13 cellular contexts compared by ENCODE assay signal in genomic region chr7:157873181-157873580, GRCh38.
DNase-seq lines count a peak whose midpoint lies in the region; ATAC-seq and TF ChIP-seq lines count a peak whose summit lies in the region.
"Had no signal": no experiment of that assay in that cellular context is flagged by ENCODE, and none has a peak within 500 bp of the region (broad histone marks: within the 10 kb centered on the region; RNA-seq: fewer than 3 reads in every experiment).

No MANE protein-coding gene starts in this region.

- no peaks in the 10 kb centered on the region for H3K27me3 Mint-ChIP-seq in CD8-positive, alpha-beta T cell (ENCODE audit: low read depth)
- H3K27me3 Mint-ChIP-seq in chondrocyte (ENCODE audit: low read depth) (peaks cover 4% of the 10 kb centered on the region), neural crest cell (ENCODE audit: low read depth) (no peaks in the 10 kb centered on the region)
- H3K27me3 Mint-ChIP-seq: B cell had no signal

- POLR2A ChIA-PET in CD8-positive, alpha-beta T cell (lab: Charles Lee): no interaction called here

- H3K4me1 Mint-ChIP-seq in CD8-positive, alpha-beta T cell (ENCODE audit: low read depth): peaks cover 40% of the 10 kb centered on the region
- peaks cover 2% of the 10 kb centered on the region for H3K4me1 Mint-ChIP-seq in chondrocyte (ENCODE audit: low read depth)
- H3K4me1 Mint-ChIP-seq in neural crest cell: peaks cover 15% of the 10 kb centered on the region
- H3K4me1 Mint-ChIP-seq: GM23338 had no signal

- no peak for TF ChIP-seq CTCF in CD8-positive, alpha-beta T cell (IDR thresholded peaks at IDR 0.05)
- no peak for TF ChIP-seq CTCF in chondrocyte (IDR thresholded peaks at IDR 0.05)
- no peak for TF ChIP-seq CTCF in neural crest cell (conservative IDR thresholded peaks at IDR 0.05)
- no peak for TF ChIP-seq CTCF in testis (IDR thresholded peaks at IDR 0.05)

- 39 to 40% methylated on average over 21 to 22 of the region's 30 CpGs for WGBS in testis, 2 donors

- no peaks in the 10 kb centered on the region for H3K9me3 ChIP-seq in CD8-positive, alpha-beta T cell (ENCODE audit: low read length)
- no peaks in the 10 kb centered on the region for H3K9me3 ChIP-seq in testis
- H3K9me3 ChIP-seq: Caco-2 had no signal

- H3K4me1 ChIP-seq in CD8-positive, alpha-beta T cell (ENCODE audit: insufficient read depth, low read length): peaks cover 38% of the 10 kb centered on the region
- peaks cover 36% of the 10 kb centered on the region for H3K4me1 ChIP-seq in testis
- H3K4me1 ChIP-seq: Caco-2 had no signal

- H3K36me3 Mint-ChIP-seq in CD8-positive, alpha-beta T cell: no peaks in the 10 kb centered on the region
- no peaks in the 10 kb centered on the region for H3K36me3 Mint-ChIP-seq in chondrocyte (ENCODE audit: low read depth)
- peaks cover 5% of the 10 kb centered on the region for H3K36me3 Mint-ChIP-seq in neural crest cell (ENCODE audit: low read depth)

- no peaks in the 10 kb centered on the region for H3K9me3 Mint-ChIP-seq in CD8-positive, alpha-beta T cell
- H3K9me3 Mint-ChIP-seq in chondrocyte (ENCODE audit: low read depth): peaks cover 6% of the 10 kb centered on the region
- peaks cover 6% of the 10 kb centered on the region for H3K9me3 Mint-ChIP-seq in neural crest cell

- no peaks in the 10 kb centered on the region for H3K36me3 ChIP-seq in CD8-positive, alpha-beta T cell (ENCODE audit: insufficient read depth, low read length)
- no peaks in the 10 kb centered on the region for H3K36me3 ChIP-seq in testis (ENCODE audit: low read depth, missing control alignments)
- H3K36me3 ChIP-seq: BLaER1 treated with 17β-estradiol and CSF1 and Interleukin-3, amounts not matched to agents 10 nM and 100 nM had no signal

- no peaks in the 10 kb centered on the region for H3K27me3 ChIP-seq in CD8-positive, alpha-beta T cell (ENCODE audit: insufficient read depth, low read length)
- no peaks in the 10 kb centered on the region for H3K27me3 ChIP-seq in testis

- H3K4me3 ChIP-seq in CD8-positive, alpha-beta T cell (ENCODE audit: low read depth, low read length): no peak overlapping the region
- no peak overlapping the region for H3K4me3 ChIP-seq in testis
- H3K4me3 ChIP-seq: BLaER1 treated with 17β-estradiol and CSF1 and Interleukin-3, amounts not matched to agents 10 nM and 100 nM; GM23338 had no signal

- peak overlapping the region; percentile 18 for H3K27ac Mint-ChIP-seq in CD8-positive, alpha-beta T cell
- no peak overlapping the region for H3K27ac Mint-ChIP-seq in chondrocyte (ENCODE audit: unreplicated experiment)
- peak overlapping the region; percentile 19 for H3K27ac Mint-ChIP-seq in neural crest cell (ENCODE audit: unreplicated experiment)
- H3K27ac Mint-ChIP-seq: B cell, GM23338 had no signal

- H3K4me3 Mint-ChIP-seq in CD8-positive, alpha-beta T cell: no peak overlapping the region
- no peak overlapping the region for H3K4me3 Mint-ChIP-seq in chondrocyte (ENCODE audit: unreplicated experiment)
- no peak overlapping the region for H3K4me3 Mint-ChIP-seq in neural crest cell
- H3K4me3 Mint-ChIP-seq: B cell, GM23338 had no signal

- no peak for ATAC-seq in CD8-positive, alpha-beta T cell
- ATAC-seq: GM23338 had no signal

- DNase-seq in CD8-positive, alpha-beta T cell: no peak
- DNase-seq in chondrocyte (ENCODE audit: low spot score): peak; percentile 80
- DNase-seq in neural crest cell (ENCODE audit: low read depth, low spot score): no peak
- DNase-seq in testis: peak; percentile 85
- DNase-seq in stimulated activated CD4-positive, alpha-beta T cell treated with anti-CD3 and anti-CD28 coated beads, Interleukin-12 subunit alpha, Interleukin-12 subunit beta, amount 100 ng/mL, for 4 hours: no peak
- no peak for DNase-seq in NCI-H1105 treated with DMSO at 0.1 percent for 48 hours (lab: John Stamatoyannopoulos, UW)
- DNase-seq in activated CD4-positive, alpha-beta T cell treated with anti-CD3 and anti-CD28 coated beads for 1 hour: no peak
- DNase-seq: Caco-2, HCEC 1CT had no signal

- intact Hi-C loops in CD8-positive, alpha-beta T cell (cut with DNase I, micrococcal nuclease): loop anchor here in 1 of 2 experiments (10.0 kb wide), 1 partner anchor 248 kb away; no protein-coding TSS in a partner anchor
- intact Hi-C loops in testis (cut with DNase I; ENCODE audit: low total_unique reads): no loop called here

- H3K27ac ChIP-seq in CD8-positive, alpha-beta T cell (ENCODE audit: low read depth, low read length): no peak overlapping the region
- peak overlapping the region; percentile 72 to 90 for H3K27ac ChIP-seq in testis
- H3K27ac ChIP-seq: BLaER1 treated with 17β-estradiol and CSF1 and Interleukin-3, amounts not matched to agents 10 nM and 100 nM; HL-60 had no signal

- TF ChIP-seq POLR2A in testis (IDR thresholded peaks at IDR 0.05): no peak

- CTCF ChIA-PET in CD8-positive, alpha-beta T cell (lab: Charles Lee): interaction anchor here (0.7 kb wide), 1 partner anchor 486 kb away, joined by 4 read pairs; no protein-coding TSS in a partner anchor

Comparison
In these comparisons a context has a peak if more than half of its experiments do, and no peak if none do; other contexts are left out.
1. DNase-seq: peak in chondrocyte (single experiment) and testis (single experiment); none in CD8-positive, alpha-beta T cell (0 of 7), neural crest cell (single experiment), stimulated activated CD4-positive, alpha-beta T cell treated with anti-CD3 and anti-CD28 coated beads, Interleukin-12 subunit alpha, Interleukin-12 subunit beta, amount 100 ng/mL, for 4 hours (single experiment), NCI-H1105 treated with DMSO at 0.1 percent for 48 hours (single experiment) and activated CD4-positive, alpha-beta T cell treated with anti-CD3 and anti-CD28 coated beads for 1 hour (single experiment).